17 cellular contexts compared by ENCODE assay signal in the genomic region with DNA sequence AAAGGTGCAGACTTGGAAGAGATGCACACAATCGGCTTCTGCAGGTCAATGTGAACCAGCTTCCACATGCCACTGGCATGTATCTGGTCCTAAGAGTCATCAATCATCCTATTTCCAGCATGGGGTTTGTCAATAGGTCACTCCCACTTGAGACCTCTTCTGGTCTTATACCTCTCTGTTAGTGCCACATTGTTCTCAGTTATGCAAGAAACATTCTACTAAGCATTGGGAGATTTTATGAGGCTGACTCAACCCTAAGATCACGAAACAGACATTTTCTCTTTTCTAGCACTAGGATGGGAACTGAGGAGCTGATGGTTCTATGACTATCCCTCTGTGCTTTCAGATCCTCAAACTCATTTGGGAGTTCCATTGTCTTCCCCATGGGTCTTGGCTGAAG.
"Had no signal": no experiment of that assay in that cellular context is flagged by ENCODE, and none has a peak within 500 bp of the region (broad histone marks: within the 10 kb centered on the region; RNA-seq: fewer than 3 reads in every experiment).

No MANE protein-coding gene starts in this region.

- H3K36me3 ChIP-seq: gastroesophageal sphincter, left ventricle myocardium inferior, sigmoid colon, suprapubic skin had no signal

- DNase-seq: activated CD4-positive, alpha-beta memory T cell treated with anti-CD3 and anti-CD28 coated beads for 36 hours; activated CD4-positive, CD25-positive, alpha-beta regulatory T cell treated with anti-CD3 and anti-CD28 coated beads, Interleukin-2, amount 50 U/mL, for 72 hours; activated gamma-delta T cell; activated naive CD8-positive, alpha-beta T cell treated with anti-CD3 and anti-CD28 coated beads for 36 hours; activated T-cell treated with anti-CD3 and anti-CD28 coated beads, Interleukin-2, amount 50 U/mL, for 4 hours; aorta; islet precursor cell; left ventricle myocardium inferior; mesenchymal stem cell; nephron progenitor cell; sigmoid colon; stimulated activated CD4-positive, alpha-beta T cell treated with anti-CD3 and anti-CD28 coated beads, Interleukin-4, amount 100 ng/mL, for 1 hour; stimulated activated CD8-positive, alpha-beta memory T cell treated with anti-CD3 and anti-CD28 coated beads, Interleukin-4, amount 100 ng/mL, for 48 hours; stimulated activated naive CD8-positive, alpha-beta T cell treated with anti-CD3 and anti-CD28 coated beads, Interleukin-15, Interleukin-2, amounts not matched to agents 100 U/mL and 50 U/mL, for 24 hours had no signal

- H3K4me3 ChIP-seq: gastroesophageal sphincter, left ventricle myocardium inferior, sigmoid colon, suprapubic skin had no signal

- H3K9me3 ChIP-seq: sigmoid colon, suprapubic skin had no signal

- H3K27ac ChIP-seq: gastroesophageal sphincter, left ventricle myocardium inferior, sigmoid colon, suprapubic skin had no signal

- H3K27ac Mint-ChIP-seq: activated CD4-positive, alpha-beta memory T cell treated with anti-CD3 and anti-CD28 coated beads for 36 hours; activated naive CD8-positive, alpha-beta T cell treated with anti-CD3 and anti-CD28 coated beads for 36 hours; nephron progenitor cell; type B pancreatic cell had no signal

- H3K36me3 Mint-ChIP-seq: activated CD4-positive, alpha-beta memory T cell treated with anti-CD3 and anti-CD28 coated beads for 36 hours; activated naive CD8-positive, alpha-beta T cell treated with anti-CD3 and anti-CD28 coated beads for 36 hours; type B pancreatic cell had no signal

- H3K4me1 Mint-ChIP-seq: activated naive CD8-positive, alpha-beta T cell treated with anti-CD3 and anti-CD28 coated beads for 36 hours; nephron progenitor cell had no signal

- H3K27me3 Mint-ChIP-seq: activated CD4-positive, alpha-beta memory T cell treated with anti-CD3 and anti-CD28 coated beads for 36 hours; activated naive CD8-positive, alpha-beta T cell treated with anti-CD3 and anti-CD28 coated beads for 36 hours; type B pancreatic cell had no signal

- H3K27me3 ChIP-seq: gastroesophageal sphincter, sigmoid colon, suprapubic skin had no signal

- H3K4me1 ChIP-seq: gastroesophageal sphincter, left ventricle myocardium inferior, sigmoid colon, suprapubic skin had no signal

- ATAC-seq: activated T-cell treated with anti-CD3 and anti-CD28 coated beads, Interleukin-2, amount 50 U/mL, for 4 hours; gastroesophageal sphincter; stimulated activated naive CD8-positive, alpha-beta T cell treated with anti-CD3 and anti-CD28 coated beads, Interleukin-15, Interleukin-2, amounts not matched to agents 100 U/mL and 50 U/mL, for 24 hours had no signal

- H3K9me3 Mint-ChIP-seq: activated CD4-positive, alpha-beta memory T cell treated with anti-CD3 and anti-CD28 coated beads for 36 hours; activated T-cell treated with anti-CD3 and anti-CD28 coated beads, Interleukin-2, amount 50 U/mL, for 4 hours had no signal

- H3K4me3 Mint-ChIP-seq: activated CD4-positive, alpha-beta memory T cell treated with anti-CD3 and anti-CD28 coated beads for 36 hours; activated naive CD8-positive, alpha-beta T cell treated with anti-CD3 and anti-CD28 coated beads for 36 hours; activated T-cell treated with anti-CD3 and anti-CD28 coated beads, Interleukin-2, amount 50 U/mL, for 4 hours; nephron progenitor cell; type B pancreatic cell had no signal
